1 cellular context compared by ENCODE assay signal in the genomic region with DNA sequence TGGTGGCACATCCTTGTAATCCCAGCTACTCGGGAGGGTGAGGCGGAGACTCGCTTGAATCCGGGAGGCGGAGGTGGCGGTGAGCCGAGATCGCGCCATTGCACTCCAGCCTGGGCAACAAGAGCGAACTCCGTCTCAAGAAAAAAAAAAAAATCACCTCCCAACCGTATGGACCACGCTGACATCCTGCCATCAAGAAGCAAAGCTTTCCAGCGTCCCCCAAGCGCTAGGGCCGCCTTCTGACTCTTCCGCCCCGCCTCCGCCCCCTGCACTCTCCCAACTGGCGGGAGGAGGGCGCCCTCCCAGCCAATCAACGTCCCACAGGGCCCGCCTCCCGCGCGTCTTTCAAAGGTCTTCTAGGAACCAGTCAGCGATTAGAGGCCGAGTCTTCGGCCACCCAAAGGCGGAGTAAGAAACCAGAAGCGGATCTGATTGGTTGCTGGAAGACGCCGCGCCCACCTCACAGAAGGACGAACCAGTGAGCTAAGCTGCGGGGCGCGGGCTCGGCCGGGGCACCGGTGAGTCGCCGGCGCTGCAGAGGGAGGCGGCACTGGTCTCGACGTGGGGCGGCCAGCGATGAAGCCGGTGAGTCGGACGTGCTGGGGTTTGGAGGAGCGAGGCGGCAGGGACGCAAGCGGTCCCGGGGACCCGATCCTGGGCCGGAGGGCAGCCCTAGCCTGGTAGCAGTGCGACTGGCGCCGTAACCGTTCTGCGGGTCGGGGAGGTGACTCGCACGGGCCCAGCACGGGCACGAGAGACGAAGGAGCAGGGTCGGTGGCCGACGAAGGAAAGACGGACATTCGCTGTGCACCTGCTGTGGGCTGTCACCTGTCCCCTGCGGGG.
TF ChIP-seq lines count a peak whose summit lies in the region.

A gene with protein sequence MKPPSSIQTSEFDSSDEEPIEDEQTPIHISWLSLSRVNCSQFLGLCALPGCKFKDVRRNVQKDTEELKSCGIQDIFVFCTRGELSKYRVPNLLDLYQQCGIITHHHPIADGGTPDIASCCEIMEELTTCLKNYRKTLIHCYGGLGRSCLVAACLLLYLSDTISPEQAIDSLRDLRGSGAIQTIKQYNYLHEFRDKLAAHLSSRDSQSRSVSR (plus strand): TSS at position 515 of the 843 bp plus-strand sequence. CDS start 62 bp downstream, at position 577.

TF ChIP-seq in SK-N-SH treated with all-trans-retinoic acid at 6 μM for 48 hours, 23 proteins besides CTCF, POLR2A, EP300 and RAD21 (continued from another document):
- TF ChIP-seq, protein P1, sequence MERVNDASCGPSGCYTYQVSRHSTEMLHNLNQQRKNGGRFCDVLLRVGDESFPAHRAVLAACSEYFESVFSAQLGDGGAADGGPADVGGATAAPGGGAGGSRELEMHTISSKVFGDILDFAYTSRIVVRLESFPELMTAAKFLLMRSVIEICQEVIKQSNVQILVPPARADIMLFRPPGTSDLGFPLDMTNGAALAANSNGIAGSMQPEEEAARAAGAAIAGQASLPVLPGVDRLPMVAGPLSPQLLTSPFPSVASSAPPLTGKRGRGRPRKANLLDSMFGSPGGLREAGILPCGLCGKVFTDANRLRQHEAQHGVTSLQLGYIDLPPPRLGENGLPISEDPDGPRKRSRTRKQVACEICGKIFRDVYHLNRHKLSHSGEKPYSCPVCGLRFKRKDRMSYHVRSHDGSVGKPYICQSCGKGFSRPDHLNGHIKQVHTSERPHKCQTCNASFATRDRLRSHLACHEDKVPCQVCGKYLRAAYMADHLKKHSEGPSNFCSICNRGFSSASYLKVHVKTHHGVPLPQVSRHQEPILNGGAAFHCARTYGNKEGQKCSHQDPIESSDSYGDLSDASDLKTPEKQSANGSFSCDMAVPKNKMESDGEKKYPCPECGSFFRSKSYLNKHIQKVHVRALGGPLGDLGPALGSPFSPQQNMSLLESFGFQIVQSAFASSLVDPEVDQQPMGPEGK (CRISPR knock-in tag; IDR thresholded peaks at IDR 0.05; ENCODE audit: borderline replicate concordance): no peak
- TF ChIP-seq ZNF565 (CRISPR knock-in tag; conservative IDR thresholded peaks at IDR 0.05; ENCODE audit: low read depth): no peak
